In the genomic region with DNA sequence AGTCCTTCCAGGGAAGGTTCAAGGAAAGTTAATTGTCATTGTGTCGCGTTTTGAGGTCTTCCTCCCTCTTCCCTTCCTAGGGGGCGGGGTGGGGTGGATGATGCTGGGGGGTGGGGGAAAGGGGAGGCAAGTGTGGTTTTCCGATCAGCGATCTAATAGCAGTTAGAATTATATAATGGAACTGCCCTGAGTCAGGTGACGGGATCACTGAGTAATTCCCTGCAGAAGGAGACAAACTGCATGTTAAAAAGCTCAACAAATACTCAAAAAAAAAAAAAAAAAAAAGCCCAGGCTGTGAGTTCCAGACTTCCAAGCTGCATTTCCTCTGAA, we compare ENCODE assay signal across 8 cellular contexts.
DNase-seq lines count a peak whose midpoint lies in the region; ATAC-seq lines count a peak whose summit lies in the region.

No MANE protein-coding gene starts in this region.

- peak overlapping the region; percentile 85 for H3K27ac ChIP-seq in caudate nucleus (ENCODE audit: low read depth, low read length)
- H3K27ac ChIP-seq in muscle layer of duodenum (ENCODE audit: low read length) = no peak overlapping the region

- no peaks in the 10 kb centered on the region for H3K27me3 ChIP-seq in muscle layer of duodenum (ENCODE audit: low read depth, low read length)

- H3K9me3 ChIP-seq in muscle layer of duodenum (ENCODE audit: control insufficient read depth in 1 of 2, low read length in 2 of 2) = no peaks in the 10 kb centered on the region

- no peaks in the 10 kb centered on the region for H3K36me3 Mint-ChIP-seq in stimulated activated naive CD8-positive, alpha-beta T cell treated with anti-CD3 and anti-CD28 coated beads, Interleukin-15, Interleukin-2, amounts not matched to agents 100 ng/mL and 50 ng/mL, for 24 hours (ENCODE audit: low read depth)

- H3K4me3 ChIP-seq in muscle layer of duodenum (ENCODE audit: low read depth in 1 of 2, low read length in 2 of 2) = peak overlapping the region; percentile 85 to 94

- no peak for ATAC-seq in stimulated activated naive CD8-positive, alpha-beta T cell treated with anti-CD3 and anti-CD28 coated beads, Interleukin-15, Interleukin-2, amounts not matched to agents 100 U/mL and 50 U/mL, for 24 hours

- DNase-seq in stimulated activated naive CD8-positive, alpha-beta T cell treated with anti-CD3 and anti-CD28 coated beads, Interleukin-15, Interleukin-2, amounts not matched to agents 100 U/mL and 50 U/mL, for 24 hours = no peak
- peak in 4 of 61 donors; percentile 36 to 60 (median 52) for DNase-seq in caudate nucleus (lab: John Stamatoyannopoulos, UW)
- DNase-seq in NCI-H69 (lab: John Stamatoyannopoulos, UW) = no peak
- DNase-seq in stimulated activated CD4-positive, alpha-beta T cell treated with anti-CD3 and anti-CD28 coated beads, Interleukin-4, amount 100 ng/mL, for 4 hours = no peak
- no peak for DNase-seq in DMS 273 treated with DMSO at 0.1 percent for 48 hours (lab: John Stamatoyannopoulos, UW)
- DNase-seq in activated CD4-positive, CD25-positive, alpha-beta regulatory T cell treated with anti-CD3 and anti-CD28 coated beads, Interleukin-2, amount 50 U/mL, for 72 hours = no peak

- H3K4me3 Mint-ChIP-seq in stimulated activated naive CD8-positive, alpha-beta T cell treated with anti-CD3 and anti-CD28 coated beads, Interleukin-15, Interleukin-2, amounts not matched to agents 100 ng/mL and 50 ng/mL, for 24 hours = peak overlapping the region; percentile 84

- peaks cover 48% of the 10 kb centered on the region for H3K27me3 Mint-ChIP-seq in stimulated activated naive CD8-positive, alpha-beta T cell treated with anti-CD3 and anti-CD28 coated beads, Interleukin-15, Interleukin-2, amounts not matched to agents 100 ng/mL and 50 ng/mL, for 24 hours

- peak overlapping the region; percentile 32 for H3K27ac Mint-ChIP-seq in stimulated activated naive CD8-positive, alpha-beta T cell treated with anti-CD3 and anti-CD28 coated beads, Interleukin-15, Interleukin-2, amounts not matched to agents 100 ng/mL and 50 ng/mL, for 24 hours

- H3K4me1 Mint-ChIP-seq in stimulated activated naive CD8-positive, alpha-beta T cell treated with anti-CD3 and anti-CD28 coated beads, Interleukin-15, Interleukin-2, amounts not matched to agents 100 ng/mL and 50 ng/mL, for 24 hours (ENCODE audit: low read depth) = peaks cover 20% of the 10 kb centered on the region

- no peaks in the 10 kb centered on the region for H3K9me3 Mint-ChIP-seq in stimulated activated naive CD8-positive, alpha-beta T cell treated with anti-CD3 and anti-CD28 coated beads, Interleukin-15, Interleukin-2, amounts not matched to agents 100 ng/mL and 50 ng/mL, for 24 hours

- H3K36me3 ChIP-seq in muscle layer of duodenum (ENCODE audit: control insufficient read depth in 1 of 2, insufficient read depth in 2 of 2, low read length in 2 of 2) = no peaks in the 10 kb centered on the region

- no peaks in the 10 kb centered on the region for H3K4me1 ChIP-seq in muscle layer of duodenum (ENCODE audit: control insufficient read depth in 1 of 2, insufficient read depth in 2 of 2, low read length in 2 of 2)
